Comparison of ENCODE assay signal across 9 cellular contexts in genomic region chr4:53706422-53707032, GRCh38.
DNase-seq lines count a peak whose midpoint lies in the region; ATAC-seq, FAIRE-seq and TF ChIP-seq lines count a peak whose summit lies in the region.
"Had no signal": no experiment of that assay in that cellular context is flagged by ENCODE, and none has a peak within 500 bp of the region (broad histone marks: within the 10 kb centered on the region; RNA-seq: fewer than 3 reads in every experiment).

No MANE protein-coding gene starts in this region.

- H3K4me1 Mint-ChIP-seq in activated CD4-positive, alpha-beta memory T cell treated with anti-CD3 and anti-CD28 coated beads for 36 hours (ENCODE audit: low read depth) = peaks cover 2% of the 10 kb centered on the region

- CTCF ChIA-PET in K562 (lab: Yijun Ruan, JAX; ENCODE audit: low intra/inter-chr PET ratio) = no interaction called here
- CTCF ChIA-PET in activated CD4-positive, alpha-beta memory T cell treated with anti-CD3 and anti-CD28 coated beads for 36 hours (lab: Charles Lee) = interaction anchor here (0.7 to 1.5 kb wide), 3 partner anchors 9 to 527 kb away, joined by 3 to 12 read pairs (median 3); no protein-coding TSS in a partner anchor

- no peak for TF ChIP-seq POLR2A in K562 (conservative IDR thresholded peaks at IDR 0.05)

- H3K4me1 ChIP-seq in K562 (replicated peaks in 1 of 2; ENCODE audit: control insufficient read depth in 2 of 2, insufficient read depth in 2 of 2, low read length in 2 of 2) (no peaks in the 10 kb centered on the region; a peak in 1 of 5 replicates), left lung (peaks cover 13 to 35% of the 10 kb centered on the region in 2 donors)

- POLR2A ChIA-PET in K562 (lab: Yijun Ruan, JAX) = no interaction called here
- POLR2A ChIA-PET in activated CD4-positive, alpha-beta memory T cell treated with anti-CD3 and anti-CD28 coated beads for 36 hours (lab: Charles Lee) = no interaction called here

- H3K4me3 ChIP-seq in K562 = no peak overlapping the region
- no peak overlapping the region for H3K4me3 ChIP-seq in left lung
- H3K4me3 ChIP-seq: SK-N-MC had no signal

- H3K27ac Mint-ChIP-seq in activated CD4-positive, alpha-beta memory T cell treated with anti-CD3 and anti-CD28 coated beads for 36 hours = no peak overlapping the region

- no TSS peak for BruUV-seq in K562 (replicated peaks; lab: Mats Ljungman, UMichigan)

- no peak overlapping the region for H3K4me3 Mint-ChIP-seq in activated CD4-positive, alpha-beta memory T cell treated with anti-CD3 and anti-CD28 coated beads for 36 hours

- TF ChIP-seq RAD21 in K562 (CRISPR knock-in tag; conservative IDR thresholded peaks at IDR 0.05 in 1 of 2, IDR thresholded peaks at IDR 0.05 in 1 of 2) = peak; percentile 30 to 53

- H4K20me1 ChIP-seq in K562 (replicated peaks; ENCODE audit: control insufficient read depth, insufficient read depth, low read length) = no peaks in the 10 kb centered on the region

- H3K27me3 Mint-ChIP-seq in activated CD4-positive, alpha-beta memory T cell treated with anti-CD3 and anti-CD28 coated beads for 36 hours = peaks cover 12% of the 10 kb centered on the region

- H3K9me3 ChIP-seq in K562 (replicated peaks; ENCODE audit: control insufficient read depth, insufficient read depth, low read depth, low read length) (no peaks in the 10 kb centered on the region), left lung (no peaks in the 10 kb centered on the region)

- TF ChIP-seq EP300 in K562 (IDR thresholded peaks at IDR 0.05; ENCODE audit: low read length) = no peak

- DNase-seq in COR-L47 (lab: John Stamatoyannopoulos, UW) (peak; percentile 29), NCI-H1092 (lab: John Stamatoyannopoulos, UW) (peak; percentile 15), K562 (ENCODE audit: extremely low read depth in 1 of 4, low spot score in 3 of 4) (peak; percentile 13 to 38 (median 20)), left lung (no peak), NCI-H187 (lab: John Stamatoyannopoulos, UW) (no peak)
- DNase-seq in stimulated activated naive CD4-positive, alpha-beta T cell treated with Interleukin-2 at 50 U/mL for 16 hours (lab: John Stamatoyannopoulos, UW) = no peak
- no peak for DNase-seq in activated CD4-positive, alpha-beta memory T cell treated with anti-CD3 and anti-CD28 coated beads for 36 hours

- in situ Hi-C loops in K562 (cut with MboI) = loop anchor here (5.0 kb wide), 1 partner anchor 521 kb away; the partner anchor contains the start of gene PDGFRA

- ATAC-seq in GM21526 (IDR thresholded peaks at IDR 0.05; ENCODE audit: low FRiP score, unreplicated experiment) = peak; percentile 34
- peak; percentile 75 for ATAC-seq in K562
- ATAC-seq in left lung = peak; percentile 63

- H3K27ac ChIP-seq in K562 (ENCODE audit: extremely low read depth, low read depth, low read length) (no peak overlapping the region), left lung (no peak overlapping the region)
- H3K27ac ChIP-seq: SK-N-MC had no signal

- H3K9me3 Mint-ChIP-seq in activated CD4-positive, alpha-beta memory T cell treated with anti-CD3 and anti-CD28 coated beads for 36 hours = no peaks in the 10 kb centered on the region

- FAIRE-seq in K562 (lab: Jason Lieb, UNC) = peak; percentile 69

- H3K9me1 ChIP-seq in K562 (ENCODE audit: control insufficient read depth, insufficient read depth, low read length) = no peaks in the 10 kb centered on the region

- no peaks in the 10 kb centered on the region for H3K36me3 Mint-ChIP-seq in activated CD4-positive, alpha-beta memory T cell treated with anti-CD3 and anti-CD28 coated beads for 36 hours

- H3K27me3 ChIP-seq in K562 (ENCODE audit: control insufficient read depth in 2 of 2, insufficient read depth in 2 of 2, low read length in 2 of 2) (peaks cover 0 to 11% of the 10 kb centered on the region in 2 experiments; a peak in 2 of 5 replicates), left lung (no peaks in the 10 kb centered on the region)

- no peak overlapping the region for H2AFZ ChIP-seq in K562 (ENCODE audit: low read depth, low read length)

- no peaks in the 10 kb centered on the region for H3K79me2 ChIP-seq in K562 (ENCODE audit: control insufficient read depth, insufficient read depth, low read length)

- H3K9ac ChIP-seq in K562 (ENCODE audit: insufficient read depth in 1 of 2, low read depth in 2 of 2, low read length in 2 of 2) = no peak overlapping the region

- no peaks in the 10 kb centered on the region for H3K36me3 ChIP-seq in K562 (ENCODE audit: control insufficient read depth, insufficient read depth, low read length)
- H3K36me3 ChIP-seq in left lung = no peaks in the 10 kb centered on the region

- WGBS in K562 (ENCODE audit: insufficient coverage, low coverage, missing lambda C conversion rate) = 0% methylated on average over 8 of the region's 8 CpGs

- TF ChIP-seq CTCF in K562 (IDR thresholded peaks at IDR 0.05 in 2 of 3, conservative IDR thresholded peaks at IDR 0.05 in 1 of 3; ENCODE audit: insufficient read depth in 2 of 3, low read depth in 1 of 3, low read length in 3 of 3) (peak; percentile 46 to 62 (median 61); a peak in 5 of 6 replicates), left lung (IDR thresholded peaks at IDR 0.05) (peak; percentile 44 to 51)

- intact Hi-C loops in K562 (cut with micrococcal nuclease) (loop anchor here (5.0 kb wide), 1 partner anchor 526 kb away; no protein-coding TSS in a partner anchor), left lung (cut with DNase I) (no loop called here)
- intact Hi-C loops in activated CD4-positive, alpha-beta memory T cell treated with anti-CD3 and anti-CD28 coated beads for 36 hours (cut with micrococcal nuclease) = loop anchor here (5.0 kb wide), 1 partner anchor 526 kb away; no protein-coding TSS in a partner anchor

- H3K4me2 ChIP-seq in K562 (ENCODE audit: insufficient read depth, low read length) = no peak overlapping the region

TF ChIP-seq in K562, 482 proteins besides CTCF, POLR2A, EP300 and RAD21:
- TF ChIP-seq SRSF7 (optimal IDR thresholded peaks at IDR 0.05; ENCODE audit: low read depth, low read length) (no peak), SNAPC5 (CRISPR knock-in tag; IDR thresholded peaks at IDR 0.05) (no peak), NFIC (IDR thresholded peaks at IDR 0.05) (no peak), ZBTB8A (IDR thresholded peaks at IDR 0.05; ENCODE audit: partially characterized antibody) (no peak)

Comparison
In these comparisons a context has a peak if more than half of its experiments do, and no peak if none do; other contexts are left out.
1. DNase-seq: peak in COR-L47 (single experiment), NCI-H1092 (single experiment) and K562 (4 of 4); none in left lung (0 of 2), stimulated activated naive CD4-positive, alpha-beta T cell treated with Interleukin-2 at 50 U/mL for 16 hours (single experiment), NCI-H187 (0 of 2) and activated CD4-positive, alpha-beta memory T cell treated with anti-CD3 and anti-CD28 coated beads for 36 hours (single experiment).
2. intact Hi-C loops: an anchor here in K562 (5.0 kb wide) and activated CD4-positive, alpha-beta memory T cell treated with anti-CD3 and anti-CD28 coated beads for 36 hours (5.0 kb wide); none called in left lung.
3. Peak in every context shown above with its lines, with median percentiles within 50 percentile points of each other: ATAC-seq.